11 cellular contexts compared by ENCODE assay signal in genomic region chr4:81214144-81214517, GRCh38. TPM values are rescaled to one million over a fixed set of nuclear protein-coding genes. Genes with fewer than 3 reads are reported as not detected.
DNase-seq lines count a peak whose midpoint lies in the region; ATAC-seq, FAIRE-seq and TF ChIP-seq lines count a peak whose summit lies in the region.
"Had no signal": no experiment of that assay in that cellular context is flagged by ENCODE, and none has a peak within 500 bp of the region (broad histone marks: within the 10 kb centered on the region; RNA-seq: fewer than 3 reads in every experiment).

No MANE protein-coding gene starts in this region.

- no peak for TF ChIP-seq EP300 in stomach (IDR thresholded peaks at IDR 0.05)

- no peaks in the 10 kb centered on the region for H3K36me3 ChIP-seq in astrocyte (ENCODE audit: insufficient read depth, low read length)
- H3K36me3 ChIP-seq in iPS-20b (ENCODE audit: insufficient read depth, low read depth, low read length) = no peaks in the 10 kb centered on the region
- no peaks in the 10 kb centered on the region for H3K36me3 ChIP-seq in stomach
- H3K36me3 ChIP-seq: spleen had no signal

- POLR2A ChIA-PET in activated CD4-positive, alpha-beta T cell treated with anti-CD3 and anti-CD28 coated beads for 36 hours (lab: Charles Lee) = no interaction called here

- H3K9me3 ChIP-seq in astrocyte (ENCODE audit: insufficient read depth, low read depth, low read length) = no peaks in the 10 kb centered on the region
- H3K9me3 ChIP-seq in iPS-20b (ENCODE audit: insufficient read depth, low read depth, low read length) = peaks cover 4% of the 10 kb centered on the region; the same call in 1 of the 2 replicates
- H3K9me3 ChIP-seq in stomach = peaks cover 0 to 9% (median 0%) of the 10 kb centered on the region in 4 donors
- H3K9me3 ChIP-seq: spleen had no signal

- peak; percentile 47 for ATAC-seq in activated CD4-positive, alpha-beta T cell treated with anti-CD3 and anti-CD28 coated beads for 36 hours
- ATAC-seq in HG03442 (IDR thresholded peaks at IDR 0.05; ENCODE audit: unreplicated experiment) = no peak

- no peak overlapping the region for H3K27ac Mint-ChIP-seq in activated CD4-positive, alpha-beta T cell treated with anti-CD3 and anti-CD28 coated beads for 36 hours
- no peak overlapping the region for H3K27ac Mint-ChIP-seq in astrocyte (ENCODE audit: unreplicated experiment)

- H3K4me1 ChIP-seq in astrocyte (ENCODE audit: insufficient read depth, low read length) (peaks cover 7% of the 10 kb centered on the region), iPS-20b (ENCODE audit: insufficient read depth, low read length) (no peaks in the 10 kb centered on the region; the same call in 1 of the 2 replicates), stomach (peaks cover 0 to 21% (median 14%) of the 10 kb centered on the region in 4 donors)

- peak overlapping the region; percentile 36 for H3K4me3 Mint-ChIP-seq in activated CD4-positive, alpha-beta T cell treated with anti-CD3 and anti-CD28 coated beads for 36 hours
- peak overlapping the region; percentile 83 for H3K4me3 Mint-ChIP-seq in astrocyte (ENCODE audit: unreplicated experiment)

- peaks cover 34% of the 10 kb centered on the region for H3K27me3 Mint-ChIP-seq in activated CD4-positive, alpha-beta T cell treated with anti-CD3 and anti-CD28 coated beads for 36 hours
- H3K27me3 Mint-ChIP-seq in astrocyte (ENCODE audit: low read depth, unreplicated experiment) = peaks cover 25% of the 10 kb centered on the region

- 19 to 25% (median 24%) methylated on average over 7 of the region's 7 CpGs for WGBS in stomach, 5 donors

- intact Hi-C loops in activated CD4-positive, alpha-beta T cell treated with anti-CD3 and anti-CD28 coated beads for 36 hours (cut with DNase I, micrococcal nuclease) = loop anchor here in 1 of 2 experiments (5.0 kb wide), 1 partner anchor 138 kb away; no protein-coding TSS in a partner anchor
- intact Hi-C loops in stomach (cut with DNase I; ENCODE audit: low total_unique reads) = no loop called here

- TF ChIP-seq POLR2A in stomach (IDR thresholded peaks at IDR 0.05) = no peak

- no peaks in the 10 kb centered on the region for H3K79me2 ChIP-seq in astrocyte (ENCODE audit: insufficient read depth, low read length)

- H3K36me3 Mint-ChIP-seq in activated CD4-positive, alpha-beta T cell treated with anti-CD3 and anti-CD28 coated beads for 36 hours (ENCODE audit: low read depth) = no peaks in the 10 kb centered on the region
- no peaks in the 10 kb centered on the region for H3K36me3 Mint-ChIP-seq in astrocyte (ENCODE audit: low read depth, unreplicated experiment)

- H3K27me3 ChIP-seq in astrocyte (ENCODE audit: insufficient read depth, low read length) = peaks cover 37% of the 10 kb centered on the region
- H3K27me3 ChIP-seq in iPS-20b (ENCODE audit: insufficient read depth, low read length) = peaks cover 81% of the 10 kb centered on the region
- H3K27me3 ChIP-seq in stomach = peaks cover 10 to 70% (median 28%) of the 10 kb centered on the region in 3 donors

- peak overlapping the region; percentile 85 for H2AFZ ChIP-seq in astrocyte (ENCODE audit: low read depth, low read length)

- peak overlapping the region; percentile 90 for H3K4me2 ChIP-seq in astrocyte (ENCODE audit: low read length)

- H3K9me3 Mint-ChIP-seq in activated CD4-positive, alpha-beta T cell treated with anti-CD3 and anti-CD28 coated beads for 36 hours (ENCODE audit: low read depth) = peaks cover 2% of the 10 kb centered on the region
- H3K9me3 Mint-ChIP-seq in astrocyte (ENCODE audit: unreplicated experiment) = peaks cover 4% of the 10 kb centered on the region

- H4K20me1 ChIP-seq in astrocyte (ENCODE audit: insufficient read depth, low read length) = no peaks in the 10 kb centered on the region

- peaks cover 13% of the 10 kb centered on the region for H3K4me1 Mint-ChIP-seq in activated CD4-positive, alpha-beta T cell treated with anti-CD3 and anti-CD28 coated beads for 36 hours
- H3K4me1 Mint-ChIP-seq in astrocyte (ENCODE audit: low read depth, unreplicated experiment) = no peaks in the 10 kb centered on the region

- CTCF ChIA-PET in activated CD4-positive, alpha-beta T cell treated with anti-CD3 and anti-CD28 coated beads for 36 hours (lab: Charles Lee) = no interaction called here

- no peak for TF ChIP-seq CTCF in astrocyte (IDR thresholded peaks at IDR 0.05; ENCODE audit: insufficient read depth, low read depth, low read length)
- TF ChIP-seq CTCF in stomach (IDR thresholded peaks at IDR 0.05) = no peak

- H3K4me3 ChIP-seq in astrocyte (ENCODE audit: insufficient read depth, low read depth, low read length) = peak overlapping the region; percentile 46
- H3K4me3 ChIP-seq in iPS-20b (ENCODE audit: low read length) = peak overlapping the region; percentile 85
- peak overlapping the region in 3 of 4 donors; percentile 39 to 53 (median 52) for H3K4me3 ChIP-seq in stomach

- H3K9ac ChIP-seq in astrocyte (ENCODE audit: low read length) (no peak overlapping the region), iPS-20b (ENCODE audit: low read depth, low read length) (no peak overlapping the region)

- no peak for FAIRE-seq in astrocyte (lab: Jason Lieb, UNC)
- FAIRE-seq: kidney had no signal

- DNase-seq in activated CD4-positive, alpha-beta T cell treated with anti-CD3 and anti-CD28 coated beads for 36 hours = no peak
- DNase-seq in activated CD4-positive, alpha-beta T cell treated with anti-CD3 and anti-CD28 coated beads, Interleukin-2, amount 50 U/mL, for 4 hours = no peak
- no peak for DNase-seq in astrocyte (ENCODE audit: low read depth)
- DNase-seq in stomach = no peak
- no peak for DNase-seq in hippocampal formation (lab: John Stamatoyannopoulos, UW)
- DNase-seq in KBM-7 = no peak
- DNase-seq: activated CD4-positive, alpha-beta T cell treated with anti-CD3 and anti-CD28 coated beads for 1 hour had no signal

- no peak overlapping the region for H3K27ac ChIP-seq in astrocyte (ENCODE audit: low read depth, low read length)
- no peak overlapping the region for H3K27ac ChIP-seq in iPS-20b (ENCODE audit: low read length)
- H3K27ac ChIP-seq in stomach = no peak overlapping the region
- H3K27ac ChIP-seq: spleen had no signal

- in situ Hi-C loops in KBM-7 (cut with MboI; ENCODE audit: low pct_unique_long_range_greater_than_20kb, low sequenced_read_pairs) = no loop called here

RNA-seq across cellular contexts. Expression of gene PRKG2, which starts 0.9 kb away (rescaled TPM):
- total RNA-seq in activated CD4-positive, alpha-beta T cell treated with anti-CD3 and anti-CD28 coated beads for 36 hours = under 1 TPM; 0.05 to 0.14 TPM
- total RNA-seq in astrocyte = 0.23 and 0.29 TPM in 2 replicates
- 1 to 10 TPM in 1 of 5 donors, under 1 TPM in 1, not detected in 3; 0.58 to 2.9 TPM for total RNA-seq in stomach
- under 1 TPM; 0.19 to 0.61 (median 0.23) TPM for polyA plus RNA-seq in stomach
